Comparison of ENCODE assay signal across 12 cellular contexts in genomic region chr12:481422-481821, GRCh38. TPM values are rescaled to one million over a fixed set of nuclear protein-coding genes. Genes with fewer than 3 reads are reported as not detected.
DNase-seq lines count a peak whose midpoint lies in the region; ATAC-seq and TF ChIP-seq lines count a peak whose summit lies in the region.
"Had no signal": no experiment of that assay in that cellular context is flagged by ENCODE, and none has a peak within 500 bp of the region (broad histone marks: within the 10 kb centered on the region; RNA-seq: fewer than 3 reads in every experiment).

No MANE protein-coding gene starts in this region.

- TF ChIP-seq EP300 in esophagus muscularis mucosa (IDR thresholded peaks at IDR 0.05): no peak

- intact Hi-C loops in esophagus muscularis mucosa (cut with DNase I): no loop called here
- intact Hi-C loops in activated CD4-positive, alpha-beta T cell treated with anti-CD3 and anti-CD28 coated beads for 36 hours (cut with DNase I, micrococcal nuclease): no loop called here

- POLR2A ChIA-PET in activated CD4-positive, alpha-beta T cell treated with anti-CD3 and anti-CD28 coated beads for 36 hours (lab: Charles Lee): interaction anchor here (0.6 kb wide), 1 partner anchor 18 kb away, joined by 3 read pairs; no protein-coding TSS in a partner anchor

- CTCF ChIA-PET in activated CD4-positive, alpha-beta T cell treated with anti-CD3 and anti-CD28 coated beads for 36 hours (lab: Charles Lee): interaction anchor here (0.6 kb wide), 1 partner anchor 10 kb away, joined by 3 read pairs; no protein-coding TSS in a partner anchor

- no peak for TF ChIP-seq POLR2A in esophagus muscularis mucosa (IDR thresholded peaks at IDR 0.05; ENCODE audit: low read depth)

- WGBS in esophagus muscularis mucosa: 48% methylated on average over 3 of the region's 5 CpGs

- no peaks in the 10 kb centered on the region for H3K9me3 ChIP-seq in esophagus muscularis mucosa

- peaks cover 15% of the 10 kb centered on the region for H3K4me1 Mint-ChIP-seq in osteocyte (ENCODE audit: unreplicated experiment)
- H3K4me1 Mint-ChIP-seq in activated CD4-positive, alpha-beta T cell treated with anti-CD3 and anti-CD28 coated beads for 36 hours: no peaks in the 10 kb centered on the region
- H3K4me1 Mint-ChIP-seq: central memory CD8-positive, alpha-beta T cell had no signal

- no peaks in the 10 kb centered on the region for H3K36me3 Mint-ChIP-seq in osteocyte (ENCODE audit: unreplicated experiment)
- H3K36me3 Mint-ChIP-seq in activated CD4-positive, alpha-beta T cell treated with anti-CD3 and anti-CD28 coated beads for 36 hours (ENCODE audit: low read depth): no peaks in the 10 kb centered on the region

- peaks cover 51% of the 10 kb centered on the region for H3K27me3 Mint-ChIP-seq in osteocyte (ENCODE audit: unreplicated experiment)
- H3K27me3 Mint-ChIP-seq in activated CD4-positive, alpha-beta T cell treated with anti-CD3 and anti-CD28 coated beads for 36 hours: peaks cover 5% of the 10 kb centered on the region

- peaks cover 12 to 16% (median 14%) of the 10 kb centered on the region in 4 donors for H3K4me1 ChIP-seq in esophagus muscularis mucosa

- TF ChIP-seq CTCF in esophagus muscularis mucosa (IDR thresholded peaks at IDR 0.05): no peak
- TF ChIP-seq CTCF in osteocyte (IDR thresholded peaks at IDR 0.05): no peak

- no peak overlapping the region for H3K4me3 Mint-ChIP-seq in osteocyte (ENCODE audit: unreplicated experiment)
- H3K4me3 Mint-ChIP-seq in activated CD4-positive, alpha-beta T cell treated with anti-CD3 and anti-CD28 coated beads for 36 hours: no peak overlapping the region
- H3K4me3 Mint-ChIP-seq: CD8-positive, alpha-beta memory T cell; central memory CD8-positive, alpha-beta T cell had no signal

- H3K27ac Mint-ChIP-seq in osteocyte (ENCODE audit: unreplicated experiment): peak overlapping the region; percentile 73
- H3K27ac Mint-ChIP-seq in activated CD4-positive, alpha-beta T cell treated with anti-CD3 and anti-CD28 coated beads for 36 hours: no peak overlapping the region

- H3K4me3 ChIP-seq in esophagus muscularis mucosa: no peak overlapping the region
- H3K4me3 ChIP-seq in H7 (ENCODE audit: insufficient read depth, low read depth, low read length): no peak overlapping the region

- ATAC-seq in GM19324 (IDR thresholded peaks at IDR 0.05; ENCODE audit: low FRiP score, unreplicated experiment): no peak
- no peak for ATAC-seq in activated CD4-positive, alpha-beta T cell treated with anti-CD3 and anti-CD28 coated beads for 36 hours

- H3K27ac ChIP-seq in esophagus muscularis mucosa (replicated peaks in 1 of 4): peak overlapping the region in 3 of 4 donors; percentile 15 to 50 (median 27)
- H3K27ac ChIP-seq: HL-60 had no signal

- no peaks in the 10 kb centered on the region for H3K36me3 ChIP-seq in esophagus muscularis mucosa
- no peaks in the 10 kb centered on the region for H3K36me3 ChIP-seq in H7 (replicated peaks; ENCODE audit: control insufficient read depth, insufficient read depth, low read length)

- H3K9me3 Mint-ChIP-seq in osteocyte (ENCODE audit: unreplicated experiment): no peaks in the 10 kb centered on the region
- H3K9me3 Mint-ChIP-seq in activated CD4-positive, alpha-beta T cell treated with anti-CD3 and anti-CD28 coated beads for 36 hours (ENCODE audit: low read depth): no peaks in the 10 kb centered on the region
- H3K9me3 Mint-ChIP-seq: central memory CD8-positive, alpha-beta T cell had no signal

- H3K27me3 ChIP-seq in esophagus muscularis mucosa (peaks cover 0 to 9% (median 0%) of the 10 kb centered on the region in 4 donors), H7 (ENCODE audit: control insufficient read depth, insufficient read depth, low read length) (no peaks in the 10 kb centered on the region)

- DNase-seq in COLO668 (lab: John Stamatoyannopoulos, UW; ENCODE audit: unreplicated experiment) (peak; percentile 80), NCI-H146 (lab: John Stamatoyannopoulos, UW) (peak; percentile 86), esophagus muscularis mucosa (ENCODE audit: extremely low spot score) (no peak), osteocyte (ENCODE audit: extremely low spot score, unreplicated experiment) (no peak), activated gamma-delta T cell treated with Interleukin-2 at 50 U/mL for 16 hours (no peak), H7 (no peak)
- DNase-seq in activated CD4-positive, alpha-beta T cell treated with anti-CD3 and anti-CD28 coated beads for 36 hours: no peak
- DNase-seq: CD8-positive, alpha-beta memory T cell; T-helper 1 cell had no signal

RNA-seq across cellular contexts. Expression of gene B4GALNT3, which starts 21.7 kb away (rescaled TPM):
- total RNA-seq in esophagus muscularis mucosa: under 1 TPM; under 0.01 to 0.80 (median 0.36) TPM
- 0.21 and 0.27 TPM in 2 replicates for total RNA-seq in osteocyte
- total RNA-seq in activated CD4-positive, alpha-beta T cell treated with anti-CD3 and anti-CD28 coated beads for 36 hours: 1 to 10 TPM; 2.2 to 3.3 TPM
- total RNA-seq in H7 (2014; rRNA removed; shearing (Covaris generic)): 10.9 and 15.5 TPM in 2 replicates

Comparison
In these comparisons a context has a peak if more than half of its experiments do, and no peak if none do; other contexts are left out.
1. DNase-seq: peak in COLO668 (single experiment) and NCI-H146 (single experiment); none in esophagus muscularis mucosa (single experiment), osteocyte (single experiment), activated gamma-delta T cell treated with Interleukin-2 at 50 U/mL for 16 hours (single experiment), activated CD4-positive, alpha-beta T cell treated with anti-CD3 and anti-CD28 coated beads for 36 hours (single experiment) and H7 (single experiment).